Comparison of ENCODE assay signal across 17 cellular contexts in genomic region chr13:48431431-48431830, GRCh38. TPM values are rescaled to one million over a fixed set of nuclear protein-coding genes. Genes with fewer than 3 reads are reported as not detected.
DNase-seq lines count a peak whose midpoint lies in the region; ATAC-seq and TF ChIP-seq lines count a peak whose summit lies in the region.
"Had no signal": no experiment of that assay in that cellular context is flagged by ENCODE, and none has a peak within 500 bp of the region (broad histone marks: within the 10 kb centered on the region; RNA-seq: fewer than 3 reads in every experiment).

No MANE protein-coding gene starts in this region.

- H3K27ac ChIP-seq in heart left ventricle (peak overlapping the region in 11 of 12 donors; percentile 1 to 61 (median 44)), tibial nerve (peak overlapping the region in 3 of 4 donors; percentile 4 to 77 (median 66))
- H3K27ac ChIP-seq: epithelial cell of prostate, RWPE1 had no signal

- H3K27ac Mint-ChIP-seq in activated T-helper 17 cell treated with anti-CD3 and anti-CD28 coated beads, Interleukin-2, amount 50 U/mL, for 72 hours = peak overlapping the region; percentile 71
- H3K27ac Mint-ChIP-seq: B cell, GM23338, progenitor cell of endocrine pancreas had no signal

- intact Hi-C loops in heart left ventricle (cut with DNase I) = loop anchor here in 1 of 10 donors (10.0 kb wide), 1 partner anchor 153 kb away; no protein-coding TSS in a partner anchor
- intact Hi-C loops in Right ventricle myocardium inferior (cut with DNase I) = no loop called here

- TF ChIP-seq POLR2A in heart left ventricle (IDR thresholded peaks at IDR 0.05) = no peak
- no peak for TF ChIP-seq POLR2A in tibial nerve (IDR thresholded peaks at IDR 0.05)

- ATAC-seq in heart left ventricle (no peak), Right ventricle myocardium inferior (no peak), HG02938 (IDR thresholded peaks at IDR 0.05; ENCODE audit: unreplicated experiment) (no peak)
- ATAC-seq in activated T-helper 17 cell treated with anti-CD3 and anti-CD28 coated beads, Interleukin-2, amount 50 U/mL, for 72 hours (replicated peaks) = peak; percentile 61
- ATAC-seq: activated CD4-positive, CD25-positive, alpha-beta regulatory T cell treated with anti-CD3 and anti-CD28 coated beads, Interleukin-2, amount 50 U/mL, for 24 hours; GM23338; K562 had no signal

- TF ChIP-seq EP300 in tibial nerve (IDR thresholded peaks at IDR 0.05) = no peak

- H3K4me3 ChIP-seq in heart left ventricle (no peak overlapping the region), tibial nerve (no peak overlapping the region)
- H3K4me3 ChIP-seq: GM23338, K562 had no signal

- H3K36me3 ChIP-seq in heart left ventricle (no peaks in the 10 kb centered on the region), tibial nerve (peaks cover 0 to 5% (median 0%) of the 10 kb centered on the region in 3 donors)

- H3K9me3 Mint-ChIP-seq in activated T-helper 17 cell treated with anti-CD3 and anti-CD28 coated beads, Interleukin-2, amount 50 U/mL, for 72 hours = peaks cover 4% of the 10 kb centered on the region
- H3K9me3 Mint-ChIP-seq: GM23338 had no signal

- TF ChIP-seq CTCF in heart left ventricle (IDR thresholded peaks at IDR 0.05) (no peak), tibial nerve (IDR thresholded peaks at IDR 0.05) (no peak)

- H3K36me3 Mint-ChIP-seq in activated T-helper 17 cell treated with anti-CD3 and anti-CD28 coated beads, Interleukin-2, amount 50 U/mL, for 72 hours (ENCODE audit: low read depth) = no peaks in the 10 kb centered on the region

- peaks cover 33% of the 10 kb centered on the region for H3K4me1 Mint-ChIP-seq in activated T-helper 17 cell treated with anti-CD3 and anti-CD28 coated beads, Interleukin-2, amount 50 U/mL, for 72 hours
- H3K4me1 Mint-ChIP-seq: GM23338 had no signal

- peaks cover 0 to 72% (median 27%) of the 10 kb centered on the region in 12 donors for H3K4me1 ChIP-seq in heart left ventricle
- H3K4me1 ChIP-seq in tibial nerve = peaks cover 5 to 50% (median 11%) of the 10 kb centered on the region in 4 donors

- WGBS in heart left ventricle, 4 donors = 47 to 58% (median 56%) methylated on average over 5 of the region's 5 CpGs
- WGBS in tibial nerve, 2 donors = 22% methylated on average over 5 of the region's 5 CpGs

- H3K4me3 Mint-ChIP-seq in activated T-helper 17 cell treated with anti-CD3 and anti-CD28 coated beads, Interleukin-2, amount 50 U/mL, for 72 hours = peak overlapping the region; percentile 49
- H3K4me3 Mint-ChIP-seq: B cell, GM23338 had no signal

- no peaks in the 10 kb centered on the region for H3K27me3 Mint-ChIP-seq in activated T-helper 17 cell treated with anti-CD3 and anti-CD28 coated beads, Interleukin-2, amount 50 U/mL, for 72 hours
- H3K27me3 Mint-ChIP-seq: B cell, progenitor cell of endocrine pancreas had no signal

- H3K9me3 ChIP-seq in heart left ventricle (no peaks in the 10 kb centered on the region), tibial nerve (no peaks in the 10 kb centered on the region)

- H3K27me3 ChIP-seq in heart left ventricle (no peaks in the 10 kb centered on the region), tibial nerve (no peaks in the 10 kb centered on the region)

- DNase-seq in heart left ventricle (no peak), Right ventricle myocardium inferior (ENCODE audit: missing footprints) (no peak), left kidney (ENCODE audit: low read depth, low spot score) (peak; percentile 9), tibial nerve (ENCODE audit: low spot score in 2 of 2) (no peak), NCI-H146 (lab: John Stamatoyannopoulos, UW) (no peak), SKM-1 treated with dmso at 0.1 percent for 144 hours (lab: John Stamatoyannopoulos, UW; ENCODE audit: unreplicated experiment) (no peak)
- DNase-seq: activated gamma-delta T cell, kidney had no signal

RNA-seq across cellular contexts. Expression of gene LPAR6, which starts 18.5 kb away (rescaled TPM):
- total RNA-seq in heart left ventricle (10 to 100 TPM in 8 of 9 donors, 1 to 10 TPM in 1; 6.7 to 47.9 (median 16.6) TPM), Right ventricle myocardium inferior (14.8 TPM), tibial nerve (10 to 100 TPM; 19.9 to 28.6 (median 23.6) TPM)
- polyA plus RNA-seq in heart left ventricle = 10 to 100 TPM in 1 of 2 donors, 1 to 10 TPM in 1; 9.8 to 17.0 TPM
- 10 to 100 TPM; 13.9 to 35.1 TPM for total RNA-seq in activated T-helper 17 cell treated with anti-CD3 and anti-CD28 coated beads, Interleukin-2, amount 50 U/mL, for 72 hours
